In the genomic region with DNA sequence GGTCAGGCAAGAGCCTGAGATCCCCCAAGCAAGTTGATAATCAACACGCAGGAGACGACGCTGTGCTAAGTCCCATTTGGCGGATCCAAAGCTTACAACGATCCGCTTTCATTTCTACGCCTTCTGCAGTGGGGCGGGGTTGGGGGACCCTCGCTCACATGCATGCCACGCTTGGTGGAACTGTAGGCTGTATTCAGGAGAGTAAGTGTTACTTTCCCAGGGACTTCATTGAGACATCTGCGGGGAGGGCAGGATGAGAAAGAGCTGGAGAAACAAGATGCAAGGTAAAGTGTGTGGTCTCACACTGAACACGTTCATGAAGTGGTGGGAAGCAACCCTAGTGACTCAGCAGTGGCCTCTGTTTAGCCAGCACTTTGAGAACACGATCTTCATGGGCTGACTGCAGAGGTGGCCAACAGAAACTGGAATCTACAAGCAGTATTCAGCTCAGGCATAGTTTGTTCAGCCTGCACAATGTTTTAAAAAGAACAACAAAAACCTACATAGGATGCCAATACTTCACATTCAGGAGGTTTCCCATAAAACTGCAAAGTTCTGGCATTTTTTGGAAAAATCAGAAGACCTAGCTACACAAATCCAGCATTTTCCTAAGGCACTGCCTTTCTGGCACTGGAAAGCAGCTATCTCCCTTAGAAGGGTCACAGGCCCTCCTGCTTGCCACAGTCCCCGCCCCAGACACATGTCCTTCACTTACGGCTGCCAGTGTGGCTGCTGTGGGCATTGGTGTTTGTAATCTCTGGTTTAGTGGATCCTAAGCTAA, we compare ENCODE assay signal across 10 cellular contexts.
A peak's percentile ranks its signal among the peaks of the same experiment; 100 is the strongest.
DNase-seq lines count a peak whose midpoint lies in the region; ATAC-seq, FAIRE-seq and TF ChIP-seq lines count a peak whose summit lies in the region.
"Had no signal": no experiment of that assay in that cellular context is flagged by ENCODE, and none has a peak within 500 bp of the region (broad histone marks: within the 10 kb centered on the region; RNA-seq: fewer than 3 reads in every experiment).

No MANE protein-coding gene starts in this region.

- FAIRE-seq in HTR-8/SVneo (lab: Jason Lieb, UNC): no peak

- peaks cover 4 to 7% of the 10 kb centered on the region in 2 donors for H3K36me3 Mint-ChIP-seq in naive B cell

- H3K4me3 ChIP-seq in ascending aorta: no peak overlapping the region

- peak overlapping the region; percentile 98 to 99 (median 99) for H3K27ac Mint-ChIP-seq in naive B cell

- no peaks in the 10 kb centered on the region for H3K36me3 ChIP-seq in ascending aorta

- H3K27me3 ChIP-seq in ascending aorta: no peaks in the 10 kb centered on the region

- DNase-seq in AG20443 (ENCODE audit: low spot score) (peak; percentile 50), M059J (ENCODE audit: low read depth) (peak; percentile 75), ascending aorta (ENCODE audit: low spot score in 2 of 2) (no peak), naive B cell (no peak), HTR-8/SVneo (ENCODE audit: insufficient read length, low spot score) (no peak), KG1 (lab: John Stamatoyannopoulos, UW) (no peak)
- DNase-seq: NCI-H2107 had no signal

- no peaks in the 10 kb centered on the region for H3K9me3 ChIP-seq in ascending aorta

- H3K4me1 ChIP-seq in ascending aorta: peaks cover 3 to 15% of the 10 kb centered on the region in 2 donors

- H3K27ac ChIP-seq in ascending aorta: peak overlapping the region; percentile 47 to 66

- no peaks in the 10 kb centered on the region for H3K27me3 Mint-ChIP-seq in naive B cell

- H3K4me1 Mint-ChIP-seq in naive B cell: peaks cover 79 to 97% (median 88%) of the 10 kb centered on the region in 3 donors

- peak overlapping the region in 7 of 8 donors; percentile 81 to 95 (median 91) for H3K4me3 Mint-ChIP-seq in naive B cell

- intact Hi-C loops in ascending aorta (cut with DNase I): no loop called here

- ATAC-seq in naive B cell (ENCODE audit: low read depth in 2 of 2) (no peak), esophagus mucosa (no peak), GM18868 (IDR thresholded peaks at IDR 0.05; ENCODE audit: unreplicated experiment) (no peak)
- ATAC-seq: HCT116 had no signal

- TF ChIP-seq CTCF in ascending aorta (IDR thresholded peaks at IDR 0.05): no peak

- H3K9me3 Mint-ChIP-seq in naive B cell: peaks cover 0 to 6% (median 0%) of the 10 kb centered on the region in 7 donors

Comparison
In these comparisons a context has a peak if more than half of its experiments do, and no peak if none do; other contexts are left out.
1. DNase-seq: peak in AG20443 (single experiment) and M059J (single experiment); none in ascending aorta (0 of 2), naive B cell (single experiment), HTR-8/SVneo (single experiment) and KG1 (single experiment).